Comparison of ENCODE assay signal across 1 cellular context in the genomic region with DNA sequence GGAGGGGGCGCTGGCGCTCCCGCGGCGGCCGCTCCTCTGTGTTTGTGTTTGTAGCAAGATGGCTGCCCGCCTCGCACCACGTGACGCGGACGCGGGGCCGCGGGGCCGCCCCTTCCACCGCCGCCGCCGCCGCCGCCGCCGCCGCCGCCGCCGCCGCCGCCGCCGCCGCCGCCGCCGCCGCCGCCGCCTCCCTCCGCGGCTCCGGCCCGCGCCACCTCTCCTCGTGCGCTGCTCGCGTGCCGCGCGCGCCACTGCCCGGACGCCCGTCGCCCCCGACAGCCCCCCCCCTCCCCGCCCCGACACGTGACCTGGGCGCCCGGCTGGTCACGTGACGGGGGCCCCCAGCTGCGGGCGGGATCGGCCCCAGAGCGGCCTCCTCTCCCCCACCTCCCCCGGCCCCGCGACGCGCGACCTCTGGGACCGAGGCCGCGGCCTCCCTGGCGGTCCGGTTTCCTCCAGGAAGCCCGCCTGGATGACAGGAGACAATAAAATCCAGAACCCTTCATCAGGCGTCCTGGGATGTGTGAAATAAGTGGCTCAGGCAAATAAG.
A peak's percentile ranks its signal among the peaks of the same experiment; 100 is the strongest.
TF ChIP-seq lines count a peak whose summit lies in the region.

A gene with protein sequence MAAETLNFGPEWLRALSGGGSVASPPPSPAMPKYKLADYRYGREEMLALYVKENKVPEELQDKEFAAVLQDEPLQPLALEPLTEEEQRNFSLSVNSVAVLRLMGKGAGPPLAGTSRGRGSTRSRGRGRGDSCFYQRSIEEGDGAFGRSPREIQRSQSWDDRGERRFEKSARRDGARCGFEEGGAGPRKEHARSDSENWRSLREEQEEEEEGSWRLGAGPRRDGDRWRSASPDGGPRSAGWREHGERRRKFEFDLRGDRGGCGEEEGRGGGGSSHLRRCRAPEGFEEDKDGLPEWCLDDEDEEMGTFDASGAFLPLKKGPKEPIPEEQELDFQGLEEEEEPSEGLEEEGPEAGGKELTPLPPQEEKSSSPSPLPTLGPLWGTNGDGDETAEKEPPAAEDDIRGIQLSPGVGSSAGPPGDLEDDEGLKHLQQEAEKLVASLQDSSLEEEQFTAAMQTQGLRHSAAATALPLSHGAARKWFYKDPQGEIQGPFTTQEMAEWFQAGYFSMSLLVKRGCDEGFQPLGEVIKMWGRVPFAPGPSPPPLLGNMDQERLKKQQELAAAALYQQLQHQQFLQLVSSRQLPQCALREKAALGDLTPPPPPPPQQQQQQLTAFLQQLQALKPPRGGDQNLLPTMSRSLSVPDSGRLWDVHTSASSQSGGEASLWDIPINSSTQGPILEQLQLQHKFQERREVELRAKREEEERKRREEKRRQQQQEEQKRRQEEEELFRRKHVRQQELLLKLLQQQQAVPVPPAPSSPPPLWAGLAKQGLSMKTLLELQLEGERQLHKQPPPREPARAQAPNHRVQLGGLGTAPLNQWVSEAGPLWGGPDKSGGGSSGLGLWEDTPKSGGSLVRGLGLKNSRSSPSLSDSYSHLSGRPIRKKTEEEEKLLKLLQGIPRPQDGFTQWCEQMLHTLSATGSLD (N-terminal part only) (minus strand): TSS at position 55 of the 550 bp plus-strand sequence. CDS start 6,012 bp downstream, outside the sequence.

TF ChIP-seq in HepG2, 621 proteins besides CTCF, POLR2A, EP300 and RAD21 (continues in another document):
- TF ChIP-seq, protein P1, sequence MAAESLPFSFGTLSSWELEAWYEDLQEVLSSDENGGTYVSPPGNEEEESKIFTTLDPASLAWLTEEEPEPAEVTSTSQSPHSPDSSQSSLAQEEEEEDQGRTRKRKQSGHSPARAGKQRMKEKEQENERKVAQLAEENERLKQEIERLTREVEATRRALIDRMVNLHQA (CRISPR knock-in tag; IDR thresholded peaks at IDR 0.05) = no peak
- TF ChIP-seq SAP130 (CRISPR knock-in tag; IDR thresholded peaks at IDR 0.05; ENCODE audit: low read depth) (peak; percentile 32; the same call in 1 of the 2 replicates), GFI1 (CRISPR knock-in tag; IDR thresholded peaks at IDR 0.05; ENCODE audit: borderline replicate concordance) (0 out of 2 replicates have a peak, but pooled peaks have one; percentile 37), MAZ (IDR thresholded peaks at IDR 0.05; ENCODE audit: borderline replicate concordance, low read depth, low read length) (0 out of 2 replicates have a peak, but pooled peaks have one; percentile 15), MAZ (CRISPR knock-in tag; IDR thresholded peaks at IDR 0.05; ENCODE audit: low read depth) (no peak; the same call in 1 of the 2 replicates), GABPB1 (CRISPR knock-in tag; IDR thresholded peaks at IDR 0.05) (peak; percentile 55; the same call in 1 of the 2 replicates), ZNF615 (CRISPR knock-in tag; IDR thresholded peaks at IDR 0.05; ENCODE audit: borderline replicate concordance) (0 out of 2 replicates have a peak, but pooled peaks have one; percentile 67), SPEN (CRISPR knock-in tag; IDR thresholded peaks at IDR 0.05; ENCODE audit: low read depth) (peak; percentile 46; the same call in 1 of the 2 replicates), ZBTB21 (CRISPR knock-in tag; IDR thresholded peaks at IDR 0.05) (no peak), ZNF484 (CRISPR knock-in tag; IDR thresholded peaks at IDR 0.05; ENCODE audit: borderline replicate concordance, low read depth) (no peak), ZNF746 (CRISPR knock-in tag; IDR thresholded peaks at IDR 0.05) (peak; percentile 64; the same call in 1 of the 2 replicates), RFX1 (IDR thresholded peaks at IDR 0.05) (no peak), HMG20B (CRISPR knock-in tag; conservative IDR thresholded peaks at IDR 0.05) (no peak), NCOA1 (CRISPR knock-in tag; IDR thresholded peaks at IDR 0.05) (no peak), GATAD1 (CRISPR knock-in tag; IDR thresholded peaks at IDR 0.05) (0 out of 2 replicates have a peak, but pooled peaks have one; percentile 6), KMT2A (CRISPR knock-in tag; IDR thresholded peaks at IDR 0.05) (no peak), THYN1 (CRISPR knock-in tag; IDR thresholded peaks at IDR 0.05; ENCODE audit: borderline replicate concordance, low read depth) (no peak)
- TF ChIP-seq, protein P2, sequence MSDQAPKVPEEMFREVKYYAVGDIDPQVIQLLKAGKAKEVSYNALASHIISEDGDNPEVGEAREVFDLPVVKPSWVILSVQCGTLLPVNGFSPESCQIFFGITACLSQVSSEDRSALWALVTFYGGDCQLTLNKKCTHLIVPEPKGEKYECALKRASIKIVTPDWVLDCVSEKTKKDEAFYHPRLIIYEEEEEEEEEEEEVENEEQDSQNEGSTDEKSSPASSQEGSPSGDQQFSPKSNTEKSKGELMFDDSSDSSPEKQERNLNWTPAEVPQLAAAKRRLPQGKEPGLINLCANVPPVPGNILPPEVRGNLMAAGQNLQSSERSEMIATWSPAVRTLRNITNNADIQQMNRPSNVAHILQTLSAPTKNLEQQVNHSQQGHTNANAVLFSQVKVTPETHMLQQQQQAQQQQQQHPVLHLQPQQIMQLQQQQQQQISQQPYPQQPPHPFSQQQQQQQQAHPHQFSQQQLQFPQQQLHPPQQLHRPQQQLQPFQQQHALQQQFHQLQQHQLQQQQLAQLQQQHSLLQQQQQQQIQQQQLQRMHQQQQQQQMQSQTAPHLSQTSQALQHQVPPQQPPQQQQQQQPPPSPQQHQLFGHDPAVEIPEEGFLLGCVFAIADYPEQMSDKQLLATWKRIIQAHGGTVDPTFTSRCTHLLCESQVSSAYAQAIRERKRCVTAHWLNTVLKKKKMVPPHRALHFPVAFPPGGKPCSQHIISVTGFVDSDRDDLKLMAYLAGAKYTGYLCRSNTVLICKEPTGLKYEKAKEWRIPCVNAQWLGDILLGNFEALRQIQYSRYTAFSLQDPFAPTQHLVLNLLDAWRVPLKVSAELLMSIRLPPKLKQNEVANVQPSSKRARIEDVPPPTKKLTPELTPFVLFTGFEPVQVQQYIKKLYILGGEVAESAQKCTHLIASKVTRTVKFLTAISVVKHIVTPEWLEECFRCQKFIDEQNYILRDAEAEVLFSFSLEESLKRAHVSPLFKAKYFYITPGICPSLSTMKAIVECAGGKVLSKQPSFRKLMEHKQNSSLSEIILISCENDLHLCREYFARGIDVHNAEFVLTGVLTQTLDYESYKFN (CRISPR knock-in tag; conservative IDR thresholded peaks at IDR 0.05) = peak; percentile 27; the same call in 1 of the 2 replicates
- TF ChIP-seq, protein P3, sequence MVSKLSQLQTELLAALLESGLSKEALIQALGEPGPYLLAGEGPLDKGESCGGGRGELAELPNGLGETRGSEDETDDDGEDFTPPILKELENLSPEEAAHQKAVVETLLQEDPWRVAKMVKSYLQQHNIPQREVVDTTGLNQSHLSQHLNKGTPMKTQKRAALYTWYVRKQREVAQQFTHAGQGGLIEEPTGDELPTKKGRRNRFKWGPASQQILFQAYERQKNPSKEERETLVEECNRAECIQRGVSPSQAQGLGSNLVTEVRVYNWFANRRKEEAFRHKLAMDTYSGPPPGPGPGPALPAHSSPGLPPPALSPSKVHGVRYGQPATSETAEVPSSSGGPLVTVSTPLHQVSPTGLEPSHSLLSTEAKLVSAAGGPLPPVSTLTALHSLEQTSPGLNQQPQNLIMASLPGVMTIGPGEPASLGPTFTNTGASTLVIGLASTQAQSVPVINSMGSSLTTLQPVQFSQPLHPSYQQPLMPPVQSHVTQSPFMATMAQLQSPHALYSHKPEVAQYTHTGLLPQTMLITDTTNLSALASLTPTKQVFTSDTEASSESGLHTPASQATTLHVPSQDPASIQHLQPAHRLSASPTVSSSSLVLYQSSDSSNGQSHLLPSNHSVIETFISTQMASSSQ (IDR thresholded peaks at IDR 0.05; ENCODE audit: low read depth) = no peak
- TF ChIP-seq, protein P3 (CRISPR knock-in tag; IDR thresholded peaks at IDR 0.05; ENCODE audit: borderline replicate concordance) = no peak
- TF ChIP-seq, protein P4, sequence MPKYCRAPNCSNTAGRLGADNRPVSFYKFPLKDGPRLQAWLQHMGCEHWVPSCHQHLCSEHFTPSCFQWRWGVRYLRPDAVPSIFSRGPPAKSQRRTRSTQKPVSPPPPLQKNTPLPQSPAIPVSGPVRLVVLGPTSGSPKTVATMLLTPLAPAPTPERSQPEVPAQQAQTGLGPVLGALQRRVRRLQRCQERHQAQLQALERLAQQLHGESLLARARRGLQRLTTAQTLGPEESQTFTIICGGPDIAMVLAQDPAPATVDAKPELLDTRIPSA (CRISPR knock-in tag; IDR thresholded peaks at IDR 0.05; ENCODE audit: borderline replicate concordance) = no peak
- TF ChIP-seq, protein P5, sequence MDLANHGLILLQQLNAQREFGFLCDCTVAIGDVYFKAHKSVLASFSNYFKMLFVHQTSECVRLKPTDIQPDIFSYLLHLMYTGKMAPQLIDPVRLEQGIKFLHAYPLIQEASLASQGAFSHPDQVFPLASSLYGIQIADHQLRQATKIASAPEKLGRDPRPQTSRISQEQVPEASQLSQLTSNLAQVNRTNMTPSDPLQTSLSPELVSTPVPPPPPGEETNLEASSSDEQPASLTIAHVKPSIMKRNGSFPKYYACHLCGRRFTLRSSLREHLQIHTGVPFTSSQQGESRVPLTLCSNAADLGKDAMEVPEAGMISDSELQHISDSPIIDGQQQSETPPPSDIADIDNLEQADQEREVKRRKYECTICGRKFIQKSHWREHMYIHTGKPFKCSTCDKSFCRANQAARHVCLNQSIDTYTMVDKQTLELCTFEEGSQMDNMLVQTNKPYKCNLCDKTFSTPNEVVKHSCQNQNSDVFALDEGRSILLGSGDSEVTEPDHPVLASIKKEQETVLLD (CRISPR knock-in tag; IDR thresholded peaks at IDR 0.05; ENCODE audit: low read depth) = peak; percentile 83; the same call in 1 of the 2 replicates
- TF ChIP-seq, protein P6, sequence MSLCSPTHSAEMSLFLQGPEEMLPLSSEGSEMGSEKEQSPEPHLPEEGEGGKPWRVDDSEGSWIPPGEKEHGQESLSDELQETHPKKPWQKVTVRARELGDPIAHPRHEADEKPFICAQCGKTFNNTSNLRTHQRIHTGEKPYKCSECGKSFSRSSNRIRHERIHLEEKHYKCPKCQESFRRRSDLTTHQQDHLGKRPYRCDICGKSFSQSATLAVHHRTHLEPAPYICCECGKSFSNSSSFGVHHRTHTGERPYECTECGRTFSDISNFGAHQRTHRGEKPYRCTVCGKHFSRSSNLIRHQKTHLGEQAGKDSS (CRISPR knock-in tag; IDR thresholded peaks at IDR 0.05; ENCODE audit: borderline replicate concordance, low read depth) = 0 out of 2 replicates have a peak, but pooled peaks have one; percentile 21
- TF ChIP-seq, protein P7, sequence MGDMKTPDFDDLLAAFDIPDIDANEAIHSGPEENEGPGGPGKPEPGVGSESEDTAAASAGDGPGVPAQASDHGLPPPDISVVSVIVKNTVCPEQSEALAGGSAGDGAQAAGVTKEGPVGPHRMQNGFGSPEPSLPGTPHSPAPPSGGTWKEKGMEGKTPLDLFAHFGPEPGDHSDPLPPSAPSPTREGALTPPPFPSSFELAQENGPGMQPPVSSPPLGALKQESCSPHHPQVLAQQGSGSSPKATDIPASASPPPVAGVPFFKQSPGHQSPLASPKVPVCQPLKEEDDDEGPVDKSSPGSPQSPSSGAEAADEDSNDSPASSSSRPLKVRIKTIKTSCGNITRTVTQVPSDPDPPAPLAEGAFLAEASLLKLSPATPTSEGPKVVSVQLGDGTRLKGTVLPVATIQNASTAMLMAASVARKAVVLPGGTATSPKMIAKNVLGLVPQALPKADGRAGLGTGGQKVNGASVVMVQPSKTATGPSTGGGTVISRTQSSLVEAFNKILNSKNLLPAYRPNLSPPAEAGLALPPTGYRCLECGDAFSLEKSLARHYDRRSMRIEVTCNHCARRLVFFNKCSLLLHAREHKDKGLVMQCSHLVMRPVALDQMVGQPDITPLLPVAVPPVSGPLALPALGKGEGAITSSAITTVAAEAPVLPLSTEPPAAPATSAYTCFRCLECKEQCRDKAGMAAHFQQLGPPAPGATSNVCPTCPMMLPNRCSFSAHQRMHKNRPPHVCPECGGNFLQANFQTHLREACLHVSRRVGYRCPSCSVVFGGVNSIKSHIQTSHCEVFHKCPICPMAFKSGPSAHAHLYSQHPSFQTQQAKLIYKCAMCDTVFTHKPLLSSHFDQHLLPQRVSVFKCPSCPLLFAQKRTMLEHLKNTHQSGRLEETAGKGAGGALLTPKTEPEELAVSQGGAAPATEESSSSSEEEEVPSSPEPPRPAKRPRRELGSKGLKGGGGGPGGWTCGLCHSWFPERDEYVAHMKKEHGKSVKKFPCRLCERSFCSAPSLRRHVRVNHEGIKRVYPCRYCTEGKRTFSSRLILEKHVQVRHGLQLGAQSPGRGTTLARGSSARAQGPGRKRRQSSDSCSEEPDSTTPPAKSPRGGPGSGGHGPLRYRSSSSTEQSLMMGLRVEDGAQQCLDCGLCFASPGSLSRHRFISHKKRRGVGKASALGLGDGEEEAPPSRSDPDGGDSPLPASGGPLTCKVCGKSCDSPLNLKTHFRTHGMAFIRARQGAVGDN (CRISPR knock-in tag; IDR thresholded peaks at IDR 0.05) = peak; percentile 70
- TF ChIP-seq, protein P8, sequence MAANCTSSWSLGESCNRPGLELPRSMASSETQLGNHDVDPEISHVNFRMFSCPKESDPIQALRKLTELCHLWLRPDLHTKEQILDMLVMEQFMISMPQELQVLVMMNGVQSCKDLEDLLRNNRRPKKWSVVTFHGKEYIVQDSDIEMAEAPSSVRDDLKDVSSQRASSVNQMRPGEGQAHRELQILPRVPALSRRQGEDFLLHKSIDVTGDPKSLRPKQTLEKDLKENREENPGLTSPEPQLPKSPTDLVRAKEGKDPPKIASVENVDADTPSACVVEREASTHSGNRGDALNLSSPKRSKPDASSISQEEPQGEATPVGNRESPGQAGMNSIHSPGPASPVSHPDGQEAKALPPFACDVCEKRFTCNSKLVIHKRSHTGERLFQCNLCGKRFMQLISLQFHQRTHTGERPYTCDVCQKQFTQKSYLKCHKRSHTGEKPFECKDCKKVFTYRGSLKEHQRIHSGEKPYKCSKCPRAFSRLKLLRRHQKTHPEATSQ (CRISPR knock-in tag; IDR thresholded peaks at IDR 0.05; ENCODE audit: borderline replicate concordance) = no peak
- TF ChIP-seq, protein P9, sequence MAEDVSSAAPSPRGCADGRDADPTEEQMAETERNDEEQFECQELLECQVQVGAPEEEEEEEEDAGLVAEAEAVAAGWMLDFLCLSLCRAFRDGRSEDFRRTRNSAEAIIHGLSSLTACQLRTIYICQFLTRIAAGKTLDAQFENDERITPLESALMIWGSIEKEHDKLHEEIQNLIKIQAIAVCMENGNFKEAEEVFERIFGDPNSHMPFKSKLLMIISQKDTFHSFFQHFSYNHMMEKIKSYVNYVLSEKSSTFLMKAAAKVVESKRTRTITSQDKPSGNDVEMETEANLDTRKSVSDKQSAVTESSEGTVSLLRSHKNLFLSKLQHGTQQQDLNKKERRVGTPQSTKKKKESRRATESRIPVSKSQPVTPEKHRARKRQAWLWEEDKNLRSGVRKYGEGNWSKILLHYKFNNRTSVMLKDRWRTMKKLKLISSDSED (CRISPR knock-in tag; IDR thresholded peaks at IDR 0.05) = no peak
